19 cellular contexts compared by ENCODE assay signal in genomic region chr2:197946562-197946961, GRCh38.
A peak's percentile ranks its signal among the peaks of the same experiment; 100 is the strongest.
DNase-seq lines count a peak whose midpoint lies in the region; ATAC-seq and TF ChIP-seq lines count a peak whose summit lies in the region.
"Had no signal": no experiment of that assay in that cellular context is flagged by ENCODE, and none has a peak within 500 bp of the region (broad histone marks: within the 10 kb centered on the region; RNA-seq: fewer than 3 reads in every experiment).

No MANE protein-coding gene starts in this region.

- TF ChIP-seq POLR2A in spleen (IDR thresholded peaks at IDR 0.05): no peak

- H3K36me3 ChIP-seq in left ventricle myocardium inferior (no peaks in the 10 kb centered on the region), spleen (no peaks in the 10 kb centered on the region)
- H3K36me3 ChIP-seq: lower lobe of right lung, suprapubic skin had no signal

- H3K4me3 ChIP-seq in left ventricle myocardium inferior (no peak overlapping the region), spleen (no peak overlapping the region)
- H3K4me3 ChIP-seq: lower lobe of right lung, suprapubic skin had no signal

- no peak overlapping the region for H3K4me3 Mint-ChIP-seq in type B pancreatic cell
- no peak overlapping the region for H3K4me3 Mint-ChIP-seq in activated T-cell treated with anti-CD3 and anti-CD28 coated beads, Interleukin-2, amount 50 U/mL, for 72 hours
- H3K4me3 Mint-ChIP-seq: naive thymus-derived CD8-positive, alpha-beta T cell had no signal

- H3K27me3 Mint-ChIP-seq in type B pancreatic cell: peaks cover 4% of the 10 kb centered on the region
- peaks cover 5% of the 10 kb centered on the region for H3K27me3 Mint-ChIP-seq in activated T-cell treated with anti-CD3 and anti-CD28 coated beads, Interleukin-2, amount 50 U/mL, for 72 hours (ENCODE audit: low read depth)
- H3K27me3 Mint-ChIP-seq: naive thymus-derived CD8-positive, alpha-beta T cell had no signal

- TF ChIP-seq CTCF in left ventricle myocardium inferior (IDR thresholded peaks at IDR 0.05; ENCODE audit: borderline replicate concordance) (no peak), type B pancreatic cell (conservative IDR thresholded peaks at IDR 0.05) (no peak), spleen (IDR thresholded peaks at IDR 0.05 in 8 of 11, conservative IDR thresholded peaks at IDR 0.05 in 3 of 11) (no peak)

- H3K27me3 ChIP-seq in left ventricle myocardium inferior (ENCODE audit: low read depth) (no peaks in the 10 kb centered on the region), spleen (replicated peaks in 1 of 7) (peaks cover 0 to 7% (median 0%) of the 10 kb centered on the region in 7 donors)
- H3K27me3 ChIP-seq: suprapubic skin had no signal

- no peak overlapping the region for H3K27ac Mint-ChIP-seq in type B pancreatic cell
- H3K27ac Mint-ChIP-seq in activated T-cell treated with anti-CD3 and anti-CD28 coated beads, Interleukin-2, amount 50 U/mL, for 72 hours: no peak overlapping the region
- H3K27ac Mint-ChIP-seq: naive thymus-derived CD8-positive, alpha-beta T cell had no signal

- no peaks in the 10 kb centered on the region for H3K36me3 Mint-ChIP-seq in type B pancreatic cell
- peaks cover 0 to 1% of the 10 kb centered on the region in 2 donors for H3K36me3 Mint-ChIP-seq in activated T-cell treated with anti-CD3 and anti-CD28 coated beads, Interleukin-2, amount 50 U/mL, for 72 hours (ENCODE audit: insufficient read depth in 2 of 2)
- H3K36me3 Mint-ChIP-seq: naive thymus-derived CD8-positive, alpha-beta T cell had no signal

- H3K4me1 Mint-ChIP-seq in type B pancreatic cell (ENCODE audit: unreplicated experiment): peaks cover 14% of the 10 kb centered on the region
- H3K4me1 Mint-ChIP-seq in activated T-cell treated with anti-CD3 and anti-CD28 coated beads, Interleukin-2, amount 50 U/mL, for 72 hours (ENCODE audit: low read depth): peaks cover 49% of the 10 kb centered on the region

- no peaks in the 10 kb centered on the region for H3K9me3 Mint-ChIP-seq in type B pancreatic cell
- no peaks in the 10 kb centered on the region for H3K9me3 Mint-ChIP-seq in activated T-cell treated with anti-CD3 and anti-CD28 coated beads, Interleukin-2, amount 50 U/mL, for 72 hours

- H3K9me3 ChIP-seq in left ventricle myocardium inferior (replicated peaks) (no peaks in the 10 kb centered on the region), spleen (no peaks in the 10 kb centered on the region)
- H3K9me3 ChIP-seq: lower lobe of right lung, suprapubic skin had no signal

- peak overlapping the region; percentile 2 for H3K27ac ChIP-seq in left ventricle myocardium inferior (replicated peaks)
- no peak overlapping the region for H3K27ac ChIP-seq in spleen
- H3K27ac ChIP-seq: lower lobe of right lung, suprapubic skin, VCaP had no signal

- 79 to 93% (median 87%) methylated on average over 2 of the region's 2 CpGs for WGBS in spleen, 5 donors

- DNase-seq in left ventricle myocardium inferior: no peak
- DNase-seq in Right ventricle myocardium inferior (ENCODE audit: missing footprints): no peak
- DNase-seq in amniotic epithelial cell (ENCODE audit: low read depth): peak; percentile 49
- DNase-seq in iPS DF 4.7 (ENCODE audit: extremely low read depth, low spot score): peak; percentile 25
- DNase-seq in type B pancreatic cell (ENCODE audit: extremely low spot score, unreplicated experiment): no peak
- DNase-seq in spleen: no peak
- no peak for DNase-seq in NCI-H226
- DNase-seq in activated T-cell treated with anti-CD3 and anti-CD28 coated beads, Interleukin-2, amount 50 U/mL, for 72 hours: no peak
- DNase-seq: ACHN; dermis blood vessel endothelial cell; lower lobe of right lung; MV-4-11; naive thymus-derived CD8-positive, alpha-beta T cell; NCI-H446; retina; stimulated activated CD4-positive, alpha-beta T cell treated with anti-CD3 and anti-CD28 coated beads, Interleukin-1b, Interleukin-23, amount 100 ng/mL, for 48 hours; SW 1271 had no signal

- ATAC-seq in Right ventricle myocardium inferior: no peak
- no peak for ATAC-seq in activated T-cell treated with anti-CD3 and anti-CD28 coated beads, Interleukin-2, amount 50 U/mL, for 72 hours (replicated peaks in 1 of 2)
- ATAC-seq: lower lobe of right lung; naive thymus-derived CD8-positive, alpha-beta T cell had no signal

- intact Hi-C loops in left ventricle myocardium inferior (cut with micrococcal nuclease): no loop called here
- intact Hi-C loops in Right ventricle myocardium inferior (cut with DNase I): no loop called here
- intact Hi-C loops in spleen (cut with DNase I; ENCODE audit: low total_unique reads): no loop called here

- H3K4me1 ChIP-seq in left ventricle myocardium inferior (peaks cover 74% of the 10 kb centered on the region), spleen (no peaks in the 10 kb centered on the region)
- H3K4me1 ChIP-seq: lower lobe of right lung had no signal

Comparison
In these comparisons a context has a peak if more than half of its experiments do, and no peak if none do; other contexts are left out.
1. DNase-seq: peak in amniotic epithelial cell (single experiment) and iPS DF 4.7 (single experiment); none in left ventricle myocardium inferior (single experiment), Right ventricle myocardium inferior (single experiment), type B pancreatic cell (single experiment), spleen (single experiment), NCI-H226 (single experiment) and activated T-cell treated with anti-CD3 and anti-CD28 coated beads, Interleukin-2, amount 50 U/mL, for 72 hours (0 of 2).